In the genomic region with DNA sequence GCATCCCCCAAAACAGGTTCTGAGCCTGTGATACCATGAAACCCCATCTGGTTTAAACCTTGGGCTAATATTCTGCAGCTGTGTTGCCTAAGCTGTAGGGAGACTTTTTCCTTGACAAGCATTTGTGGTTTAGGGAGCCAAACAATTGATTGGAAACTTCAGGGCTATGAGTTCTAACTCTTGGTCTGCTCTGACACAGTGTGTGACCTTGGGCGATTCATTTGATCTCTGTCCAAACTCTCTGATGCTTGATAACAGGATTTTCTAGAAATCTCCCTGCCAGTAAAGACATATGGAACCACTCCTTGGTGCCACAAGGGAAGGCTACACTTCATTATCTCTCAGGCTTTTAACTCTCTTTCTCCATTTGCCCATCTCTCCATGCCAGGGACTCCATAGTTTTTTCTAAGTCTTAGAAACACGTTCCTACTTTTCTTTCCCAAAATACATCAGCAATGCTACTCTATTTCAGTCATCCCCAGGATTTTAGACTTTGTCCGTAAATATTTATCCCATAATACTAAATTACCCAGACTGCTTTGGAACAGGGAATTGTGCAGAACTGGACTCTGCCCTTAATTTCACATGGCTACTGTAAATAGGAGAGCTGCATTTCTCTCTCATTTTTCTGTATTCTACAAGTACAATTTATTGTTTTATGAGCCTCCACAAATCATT, we compare ENCODE assay signal across 18 cellular contexts.
A peak's percentile ranks its signal among the peaks of the same experiment; 100 is the strongest.
DNase-seq lines count a peak whose midpoint lies in the region; ATAC-seq and TF ChIP-seq lines count a peak whose summit lies in the region.
"Had no signal": no experiment of that assay in that cellular context is flagged by ENCODE, and none has a peak within 500 bp of the region (broad histone marks: within the 10 kb centered on the region; RNA-seq: fewer than 3 reads in every experiment).

No MANE protein-coding gene starts in this region.

- no peaks in the 10 kb centered on the region for H3K36me3 ChIP-seq in Caco-2 (ENCODE audit: control insufficient read depth, insufficient read depth, low read length)

- H3K4me3 ChIP-seq in Caco-2 (ENCODE audit: low read depth, low read length) (no peak overlapping the region), foreskin fibroblast (ENCODE audit: low read depth in 1 of 2, low read length in 2 of 2) (no peak overlapping the region)
- H3K4me3 ChIP-seq: PC-9, SK-N-MC had no signal

- H3K4me1 ChIP-seq in Caco-2 = peaks cover 22% of the 10 kb centered on the region; the same call in 1 of the 2 replicates

- H3K4me1 Mint-ChIP-seq in Caco-2 (ENCODE audit: low read depth, unreplicated experiment) (peaks cover 26% of the 10 kb centered on the region), mesothelial cell of epicardium (peaks cover 66% of the 10 kb centered on the region)
- H3K4me1 Mint-ChIP-seq: CD8-positive, alpha-beta memory T cell had no signal

- POLR2A ChIA-PET in Caco-2 (lab: Charles Lee) = no interaction called here

- no TSS peak for BruUV-seq in Caco-2 (replicated peaks; lab: Mats Ljungman, UMichigan)

- H3K9me3 Mint-ChIP-seq in Caco-2 (ENCODE audit: unreplicated experiment) = no peaks in the 10 kb centered on the region
- H3K9me3 Mint-ChIP-seq in mesothelial cell of epicardium = peaks cover 3% of the 10 kb centered on the region

- no peak for DNase-seq in Caco-2
- DNase-seq in foreskin fibroblast = peak; percentile 16 to 43
- no peak for DNase-seq in mesothelial cell of epicardium (ENCODE audit: low spot score in 2 of 2, unreplicated experiment in 2 of 2)
- DNase-seq in NCI-H2081 (lab: John Stamatoyannopoulos, UW) = no peak
- DNase-seq: 8988T; CD8-positive, alpha-beta memory T cell; Kasumi-1; NCI-H1694 treated with DMSO at 0.1 percent for 48 hours; NCI-H2107; NCI-H446 treated with DMSO at 0.1 percent for 48 hours; NCI-H526 treated with DMSO at 0.1 percent for 48 hours; PC-9; SHP77 treated with DMSO at 0.1 percent for 48 hours had no signal

- no peak for TF ChIP-seq CTCF in Caco-2 (IDR thresholded peaks at IDR 0.05; ENCODE audit: insufficient read depth in 1 of 2, low read depth in 1 of 2, low read length in 1 of 2, severe bottlenecking in 1 of 2, unreplicated experiment in 1 of 2)
- TF ChIP-seq CTCF in foreskin fibroblast (IDR thresholded peaks at IDR 0.05; ENCODE audit: low read depth, low read length) = no peak
- no peak for TF ChIP-seq CTCF in mesothelial cell of epicardium (IDR thresholded peaks at IDR 0.05; ENCODE audit: unreplicated experiment)

- CTCF ChIA-PET in Caco-2 (lab: Charles Lee) = no interaction called here

- H3K4me3 Mint-ChIP-seq in Caco-2 (ENCODE audit: unreplicated experiment) = no peak overlapping the region
- H3K4me3 Mint-ChIP-seq in mesothelial cell of epicardium = no peak overlapping the region
- H3K4me3 Mint-ChIP-seq: CD8-positive, alpha-beta memory T cell had no signal

- H3K36me3 Mint-ChIP-seq in Caco-2 (ENCODE audit: insufficient read depth, unreplicated experiment) (no peaks in the 10 kb centered on the region), mesothelial cell of epicardium (no peaks in the 10 kb centered on the region)
- H3K36me3 Mint-ChIP-seq: CD8-positive, alpha-beta memory T cell had no signal

- peak overlapping the region; percentile 31 for H3K27ac Mint-ChIP-seq in Caco-2 (ENCODE audit: unreplicated experiment)
- peak overlapping the region; percentile 68 for H3K27ac Mint-ChIP-seq in mesothelial cell of epicardium
- H3K27ac Mint-ChIP-seq: CD8-positive, alpha-beta memory T cell had no signal

- ATAC-seq in SK-N-SH treated with all-trans-retinoic acid at 6 μM for 48 hours (no peak; the same call in 2 of the 3 replicates), HG02678 (IDR thresholded peaks at IDR 0.05; ENCODE audit: unreplicated experiment) (no peak), HG03565 (IDR thresholded peaks at IDR 0.05; ENCODE audit: unreplicated experiment) (no peak), GM21825 (IDR thresholded peaks at IDR 0.05; ENCODE audit: unreplicated experiment) (no peak)

- H3K27me3 Mint-ChIP-seq in Caco-2 (ENCODE audit: insufficient read depth, unreplicated experiment) = no peaks in the 10 kb centered on the region
- H3K27me3 Mint-ChIP-seq in mesothelial cell of epicardium (ENCODE audit: low read depth) = no peaks in the 10 kb centered on the region
- H3K27me3 Mint-ChIP-seq: CD8-positive, alpha-beta memory T cell had no signal

- no peaks in the 10 kb centered on the region for H3K27me3 ChIP-seq in Caco-2 (replicated peaks; ENCODE audit: control insufficient read depth, insufficient read depth, low read length)

- intact Hi-C loops in Caco-2 (cut with micrococcal nuclease; ENCODE audit: unreplicated experiment) = loop anchor here (10.0 kb wide), 1 partner anchor 112 kb away; no protein-coding TSS in a partner anchor

- H3K9me3 ChIP-seq in Caco-2 = no peaks in the 10 kb centered on the region

TF ChIP-seq in SK-N-SH treated with all-trans-retinoic acid at 6 μM for 48 hours, 23 proteins besides CTCF, POLR2A, EP300 and RAD21:
- no peak for TF ChIP-seq ZC3H10 (CRISPR knock-in tag; IDR thresholded peaks at IDR 0.05)
- TF ChIP-seq BACH2 (CRISPR knock-in tag; IDR thresholded peaks at IDR 0.05; ENCODE audit: borderline replicate concordance) = no peak
- TF ChIP-seq OSR1 (CRISPR knock-in tag; IDR thresholded peaks at IDR 0.05) = no peak
- TF ChIP-seq, protein P1, sequence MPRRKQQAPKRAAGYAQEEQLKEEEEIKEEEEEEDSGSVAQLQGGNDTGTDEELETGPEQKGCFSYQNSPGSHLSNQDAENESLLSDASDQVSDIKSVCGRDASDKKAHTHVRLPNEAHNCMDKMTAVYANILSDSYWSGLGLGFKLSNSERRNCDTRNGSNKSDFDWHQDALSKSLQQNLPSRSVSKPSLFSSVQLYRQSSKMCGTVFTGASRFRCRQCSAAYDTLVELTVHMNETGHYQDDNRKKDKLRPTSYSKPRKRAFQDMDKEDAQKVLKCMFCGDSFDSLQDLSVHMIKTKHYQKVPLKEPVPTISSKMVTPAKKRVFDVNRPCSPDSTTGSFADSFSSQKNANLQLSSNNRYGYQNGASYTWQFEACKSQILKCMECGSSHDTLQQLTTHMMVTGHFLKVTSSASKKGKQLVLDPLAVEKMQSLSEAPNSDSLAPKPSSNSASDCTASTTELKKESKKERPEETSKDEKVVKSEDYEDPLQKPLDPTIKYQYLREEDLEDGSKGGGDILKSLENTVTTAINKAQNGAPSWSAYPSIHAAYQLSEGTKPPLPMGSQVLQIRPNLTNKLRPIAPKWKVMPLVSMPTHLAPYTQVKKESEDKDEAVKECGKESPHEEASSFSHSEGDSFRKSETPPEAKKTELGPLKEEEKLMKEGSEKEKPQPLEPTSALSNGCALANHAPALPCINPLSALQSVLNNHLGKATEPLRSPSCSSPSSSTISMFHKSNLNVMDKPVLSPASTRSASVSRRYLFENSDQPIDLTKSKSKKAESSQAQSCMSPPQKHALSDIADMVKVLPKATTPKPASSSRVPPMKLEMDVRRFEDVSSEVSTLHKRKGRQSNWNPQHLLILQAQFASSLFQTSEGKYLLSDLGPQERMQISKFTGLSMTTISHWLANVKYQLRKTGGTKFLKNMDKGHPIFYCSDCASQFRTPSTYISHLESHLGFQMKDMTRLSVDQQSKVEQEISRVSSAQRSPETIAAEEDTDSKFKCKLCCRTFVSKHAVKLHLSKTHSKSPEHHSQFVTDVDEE (CRISPR knock-in tag; IDR thresholded peaks at IDR 0.05) = 0 out of 2 replicates have a peak, but pooled peaks have one; percentile 53
- TF ChIP-seq, protein P2, sequence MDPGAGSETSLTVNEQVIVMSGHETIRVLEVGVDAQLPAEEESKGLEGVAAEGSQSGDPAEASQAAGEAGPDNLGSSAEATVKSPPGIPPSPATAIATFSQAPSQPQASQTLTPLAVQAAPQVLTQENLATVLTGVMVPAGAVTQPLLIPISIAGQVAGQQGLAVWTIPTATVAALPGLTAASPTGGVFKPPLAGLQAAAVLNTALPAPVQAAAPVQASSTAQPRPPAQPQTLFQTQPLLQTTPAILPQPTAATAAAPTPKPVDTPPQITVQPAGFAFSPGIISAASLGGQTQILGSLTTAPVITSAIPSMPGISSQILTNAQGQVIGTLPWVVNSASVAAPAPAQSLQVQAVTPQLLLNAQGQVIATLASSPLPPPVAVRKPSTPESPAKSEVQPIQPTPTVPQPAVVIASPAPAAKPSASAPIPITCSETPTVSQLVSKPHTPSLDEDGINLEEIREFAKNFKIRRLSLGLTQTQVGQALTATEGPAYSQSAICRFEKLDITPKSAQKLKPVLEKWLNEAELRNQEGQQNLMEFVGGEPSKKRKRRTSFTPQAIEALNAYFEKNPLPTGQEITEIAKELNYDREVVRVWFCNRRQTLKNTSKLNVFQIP (CRISPR knock-in tag; IDR thresholded peaks at IDR 0.05; ENCODE audit: borderline replicate concordance, low read depth) = no peak
- TF ChIP-seq ESRRG (CRISPR knock-in tag; IDR thresholded peaks at IDR 0.05) = no peak
- no peak for TF ChIP-seq ZNF565 (CRISPR knock-in tag; conservative IDR thresholded peaks at IDR 0.05; ENCODE audit: low read depth)
- no peak for TF ChIP-seq CSDC2 (CRISPR knock-in tag; IDR thresholded peaks at IDR 0.05)
- TF ChIP-seq ZNF8 (CRISPR knock-in tag; IDR thresholded peaks at IDR 0.05) = no peak
- no peak for TF ChIP-seq GLIS3 (CRISPR knock-in tag; IDR thresholded peaks at IDR 0.05)
- TF ChIP-seq, protein P3, sequence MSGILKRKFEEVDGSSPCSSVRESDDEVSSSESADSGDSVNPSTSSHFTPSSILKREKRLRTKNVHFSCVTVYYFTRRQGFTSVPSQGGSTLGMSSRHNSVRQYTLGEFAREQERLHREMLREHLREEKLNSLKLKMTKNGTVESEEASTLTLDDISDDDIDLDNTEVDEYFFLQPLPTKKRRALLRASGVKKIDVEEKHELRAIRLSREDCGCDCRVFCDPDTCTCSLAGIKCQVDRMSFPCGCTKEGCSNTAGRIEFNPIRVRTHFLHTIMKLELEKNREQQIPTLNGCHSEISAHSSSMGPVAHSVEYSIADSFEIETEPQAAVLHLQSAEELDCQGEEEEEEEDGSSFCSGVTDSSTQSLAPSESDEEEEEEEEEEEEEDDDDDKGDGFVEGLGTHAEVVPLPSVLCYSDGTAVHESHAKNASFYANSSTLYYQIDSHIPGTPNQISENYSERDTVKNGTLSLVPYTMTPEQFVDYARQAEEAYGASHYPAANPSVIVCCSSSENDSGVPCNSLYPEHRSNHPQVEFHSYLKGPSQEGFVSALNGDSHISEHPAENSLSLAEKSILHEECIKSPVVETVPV (CRISPR knock-in tag; IDR thresholded peaks at IDR 0.05) = no peak
- peak; percentile 71; the same call in 1 of the 2 replicates for TF ChIP-seq ZNF70 (CRISPR knock-in tag; IDR thresholded peaks at IDR 0.05)
- peak; percentile 56; the same call in 1 of the 2 replicates for TF ChIP-seq SNAI2 (CRISPR knock-in tag; IDR thresholded peaks at IDR 0.05)
- no peak; the same call in 1 of the 2 replicates for TF ChIP-seq TCF4 (CRISPR knock-in tag; IDR thresholded peaks at IDR 0.05; ENCODE audit: borderline replicate concordance)
- no peak for TF ChIP-seq ARNTL (CRISPR knock-in tag; IDR thresholded peaks at IDR 0.05; ENCODE audit: borderline replicate concordance, low read depth)

Comparison
In these comparisons a context has a peak if more than half of its experiments do, and no peak if none do; other contexts are left out.
1. DNase-seq: peak in foreskin fibroblast (2 of 2); none in Caco-2 (0 of 2), mesothelial cell of epicardium (0 of 2) and NCI-H2081 (0 of 2).